Comparison of ENCODE assay signal across 20 cellular contexts in genomic region chr5:134656690-134657089, GRCh38. TPM values are rescaled to one million over a fixed set of nuclear protein-coding genes. Genes with fewer than 3 reads are reported as not detected.
DNase-seq lines count a peak whose midpoint lies in the region; ATAC-seq and TF ChIP-seq lines count a peak whose summit lies in the region.
"Had no signal": no experiment of that assay in that cellular context is flagged by ENCODE, and none has a peak within 500 bp of the region (broad histone marks: within the 10 kb centered on the region; RNA-seq: fewer than 3 reads in every experiment).

No MANE protein-coding gene starts in this region.

- TF ChIP-seq RAD21 in liver (IDR thresholded peaks at IDR 0.05): no peak

- H3K27me3 ChIP-seq in RWPE2 (ENCODE audit: insufficient read depth, poor library complexity, severe bottlenecking) (no peaks in the 10 kb centered on the region), liver (ENCODE audit: control insufficient read depth in 4 of 4, insufficient read depth in 4 of 4, low read length in 3 of 4) (no peaks in the 10 kb centered on the region)
- H3K27me3 ChIP-seq: BLaER1 had no signal

- H3K9me3 Mint-ChIP-seq in chondrocyte (ENCODE audit: low read depth): no peaks in the 10 kb centered on the region
- H3K9me3 Mint-ChIP-seq: CD4-positive, alpha-beta T cell had no signal

- H3K4me3 Mint-ChIP-seq in chondrocyte (ENCODE audit: unreplicated experiment): no peak overlapping the region
- H3K4me3 Mint-ChIP-seq: CD4-positive, alpha-beta T cell had no signal

- H3K9ac ChIP-seq in liver (ENCODE audit: low read depth in 1 of 2, low read length in 2 of 2): no peak overlapping the region
- H3K9ac ChIP-seq: BLaER1, SK-N-SH had no signal

- no peak overlapping the region for H3K27ac ChIP-seq in RWPE2 (ENCODE audit: poor library complexity, severe bottlenecking)
- no peak overlapping the region for H3K27ac ChIP-seq in liver (ENCODE audit: low read depth in 1 of 2, low read length in 2 of 2)
- H3K27ac ChIP-seq: BLaER1, HL-60 had no signal

- no peak for TF ChIP-seq CTCF in RWPE2 (IDR thresholded peaks at IDR 0.05; ENCODE audit: poor library complexity, severe bottlenecking)
- no peak for TF ChIP-seq CTCF in chondrocyte (IDR thresholded peaks at IDR 0.05)
- no peak for TF ChIP-seq CTCF in liver (IDR thresholded peaks at IDR 0.05; ENCODE audit: low read depth, low read length, missing input control)

- H3K4me1 ChIP-seq in RWPE2 (ENCODE audit: insufficient read depth, poor library complexity, severe bottlenecking) (no peaks in the 10 kb centered on the region), liver (ENCODE audit: control insufficient read depth in 4 of 4, insufficient read depth in 4 of 4, low read length in 3 of 4) (peaks cover 0 to 15% (median 4%) of the 10 kb centered on the region in 4 donors)
- H3K4me1 ChIP-seq: BLaER1, HAP-1 had no signal

- H3K36me3 ChIP-seq in RWPE2 (ENCODE audit: low read depth) (peaks cover 52% of the 10 kb centered on the region), liver (ENCODE audit: control insufficient read depth in 4 of 4, insufficient read depth in 3 of 4, low read depth in 1 of 4, low read length in 3 of 4) (peaks cover 2 to 9% (median 4%) of the 10 kb centered on the region in 4 donors)

- WGBS in liver: 70% methylated on average over 8 of the region's 8 CpGs

- peak overlapping the region; percentile 41 for H3K27ac Mint-ChIP-seq in chondrocyte (ENCODE audit: unreplicated experiment)
- H3K27ac Mint-ChIP-seq: CD4-positive, alpha-beta T cell had no signal

- ATAC-seq in RWPE2 (ENCODE audit: low read depth) (no peak), HG03457 (IDR thresholded peaks at IDR 0.05; ENCODE audit: unreplicated experiment) (no peak)

- peaks cover 44% of the 10 kb centered on the region for H3K4me1 Mint-ChIP-seq in chondrocyte (ENCODE audit: low read depth)

- H3K9me3 ChIP-seq in RWPE2 (ENCODE audit: severe bottlenecking): no peaks in the 10 kb centered on the region
- H3K9me3 ChIP-seq in liver (ENCODE audit: control insufficient read depth in 4 of 4, low read length in 3 of 4): no peaks in the 10 kb centered on the region
- H3K9me3 ChIP-seq: BLaER1, HAP-1, SK-N-SH had no signal

- H3K27me3 Mint-ChIP-seq in chondrocyte (ENCODE audit: low read depth): no peaks in the 10 kb centered on the region
- H3K27me3 Mint-ChIP-seq: CD4-positive, alpha-beta T cell had no signal

- peaks cover 4% of the 10 kb centered on the region for H3K36me3 Mint-ChIP-seq in chondrocyte (ENCODE audit: low read depth)

- DNase-seq in RWPE2 (ENCODE audit: low spot score) (peak; percentile 24), chondrocyte (ENCODE audit: low spot score) (no peak), glomerular visceral epithelial cell (ENCODE audit: extremely low spot score) (no peak), SKM-1 (lab: John Stamatoyannopoulos, UW; ENCODE audit: unreplicated experiment) (no peak), NCI-H187 treated with DMSO at 0.1 percent for 48 hours (lab: John Stamatoyannopoulos, UW) (no peak)
- DNase-seq: CD4-positive, alpha-beta T cell; Kasumi-1; MV-4-11; NCI-H1105; NCI-H1436 treated with DMSO at 0.1 percent for 48 hours; NCI-H1930; NCI-H446; NCI-H524 treated with DMSO at 0.1 percent for 48 hours; NCI-H774; SK-N-SH had no signal

- H3K4me3 ChIP-seq in RWPE2 (ENCODE audit: severe bottlenecking): no peak overlapping the region
- no peak overlapping the region for H3K4me3 ChIP-seq in liver (ENCODE audit: low read depth in 1 of 3, low read length in 3 of 3)
- H3K4me3 ChIP-seq: BLaER1, HAP-1 had no signal

TF ChIP-seq in liver, 16 proteins besides CTCF, POLR2A, EP300 and RAD21:
- no peak for TF ChIP-seq HNF4G (IDR thresholded peaks at IDR 0.05)
- TF ChIP-seq HNF4A (conservative IDR thresholded peaks at IDR 0.05): peak; percentile 36 to 46
- TF ChIP-seq YY1 (IDR thresholded peaks at IDR 0.05): no peak
- no peak for TF ChIP-seq GABPA (IDR thresholded peaks at IDR 0.05 in 1 of 2, conservative IDR thresholded peaks at IDR 0.05 in 1 of 2)
- no peak for TF ChIP-seq REST (IDR thresholded peaks at IDR 0.05)
- no peak for TF ChIP-seq MAX (IDR thresholded peaks at IDR 0.05)
- no peak for TF ChIP-seq EGR1 (IDR thresholded peaks at IDR 0.05; ENCODE audit: low read depth in 2 of 2)
- TF ChIP-seq RXRA (IDR thresholded peaks at IDR 0.05): peak in 1 of 2 donors; percentile 5
- no peak for TF ChIP-seq FOXA2 (IDR thresholded peaks at IDR 0.05)
- no peak for TF ChIP-seq NR2F2 (IDR thresholded peaks at IDR 0.05)
- no peak for TF ChIP-seq JUND (IDR thresholded peaks at IDR 0.05)
- TF ChIP-seq ATF3 (IDR thresholded peaks at IDR 0.05): no peak
- TF ChIP-seq TAF1 (conservative IDR thresholded peaks at IDR 0.05): no peak
- TF ChIP-seq SP1 (IDR thresholded peaks at IDR 0.05): no peak

RNA-seq across cellular contexts. Expression of gene SEC24A, which starts 8.1 kb away (rescaled TPM):
- total RNA-seq in chondrocyte: 48.1 to 50.7 TPM (median 48.2 TPM) in 3 replicates
- 10 to 100 TPM; 21.0 to 46.6 TPM for total RNA-seq in liver
- polyA plus RNA-seq in liver: 10 to 100 TPM; 10.1 to 16.7 TPM

RNA-seq across cellular contexts. Expression of gene SAR1B, which starts 24.1 kb away (rescaled TPM):
- total RNA-seq in chondrocyte (76.8 to 95.5 TPM (median 77.1 TPM) in 3 replicates), liver (100 to 1,000 TPM in 1 of 2 donors, 10 to 100 TPM in 1; 36.6 to 212 TPM)
- polyA plus RNA-seq in liver: 100 to 1,000 TPM in 1 of 2 donors, 10 to 100 TPM in 1; 75.5 to 116 TPM
